8 cellular contexts compared by ENCODE assay signal in the genomic region with DNA sequence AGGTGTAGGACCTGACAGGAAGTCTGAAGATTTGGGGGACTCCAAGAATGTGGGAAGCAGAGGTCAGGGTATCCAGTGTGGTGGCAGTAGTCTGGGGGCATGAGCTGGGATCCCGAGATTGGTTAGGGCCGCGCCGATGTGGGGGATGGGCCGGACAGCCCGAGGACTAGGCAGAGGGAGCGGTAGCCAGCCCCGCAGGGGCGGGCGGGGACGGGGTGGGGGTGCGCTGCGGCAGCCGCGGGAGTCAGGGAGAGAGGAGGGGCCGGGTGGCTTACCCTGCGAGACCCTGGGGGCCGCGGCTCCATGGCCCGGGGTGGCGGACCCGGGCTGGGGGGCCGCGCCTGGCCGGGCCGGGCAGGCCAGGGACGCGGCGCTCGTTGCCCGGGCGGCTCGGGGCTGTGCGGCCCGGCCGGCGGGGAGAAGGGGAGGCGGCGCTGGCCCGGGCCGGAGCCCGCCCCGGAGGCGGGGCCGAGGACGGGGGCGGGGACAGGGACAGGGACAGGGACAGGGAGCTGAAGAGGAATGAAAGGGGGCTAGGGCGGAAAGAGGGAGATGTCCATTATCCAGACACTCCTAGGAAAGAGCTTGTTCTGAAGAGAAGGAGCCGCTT. TPM values are rescaled to one million over a fixed set of nuclear protein-coding genes. Genes with fewer than 3 reads are reported as not detected.
DNase-seq lines count a peak whose midpoint lies in the region; TF ChIP-seq lines count a peak whose summit lies in the region.

No MANE protein-coding gene starts in this region.

- TF ChIP-seq CTCF in chondrocyte (IDR thresholded peaks at IDR 0.05) = no peak

- peak overlapping the region; percentile 81 for H3K4me3 Mint-ChIP-seq in chondrocyte (ENCODE audit: unreplicated experiment)

- peak; percentile 55 for DNase-seq in NCI-H345 (lab: John Stamatoyannopoulos, UW)
- DNase-seq in NCI-H345 treated with DMSO at 0.1 percent for 48 hours (lab: John Stamatoyannopoulos, UW; ENCODE audit: unreplicated experiment) = no peak
- DNase-seq in NCI-H774 (lab: John Stamatoyannopoulos, UW) = peak; percentile 75
- peak; percentile 47 for DNase-seq in chondrocyte (ENCODE audit: low spot score)
- peak; percentile 86 for DNase-seq in left kidney (ENCODE audit: low read depth, low spot score)
- no peak for DNase-seq in NCI-H524 (lab: John Stamatoyannopoulos, UW)
- DNase-seq in central memory CD4-positive, alpha-beta T cell = no peak

- H3K36me3 Mint-ChIP-seq in chondrocyte (ENCODE audit: low read depth) = no peaks in the 10 kb centered on the region

- H3K27me3 Mint-ChIP-seq in chondrocyte (ENCODE audit: low read depth) = no peaks in the 10 kb centered on the region

- peak overlapping the region; percentile 36 for H3K27ac ChIP-seq in temporal lobe (ENCODE audit: low read depth, low read length)

- no peaks in the 10 kb centered on the region for H3K9me3 Mint-ChIP-seq in chondrocyte (ENCODE audit: low read depth)

- H3K4me1 Mint-ChIP-seq in chondrocyte (ENCODE audit: low read depth) = peaks cover 41% of the 10 kb centered on the region

- H3K27ac Mint-ChIP-seq in chondrocyte (ENCODE audit: unreplicated experiment) = peak overlapping the region; percentile 41

RNA-seq across cellular contexts. Expression of a gene that starts 5.6 kb away (rescaled TPM):
- 5.5 to 6.8 TPM (median 6.4 TPM) in 3 replicates for total RNA-seq in chondrocyte
- 2.0 TPM for total RNA-seq in temporal lobe

RNA-seq across cellular contexts. Expression of a gene that starts 14.6 kb away (rescaled TPM):
- total RNA-seq in chondrocyte (not detected in 3 replicates), temporal lobe (not detected)

RNA-seq across cellular contexts. Expression of a gene that starts 40.2 kb away (rescaled TPM):
- total RNA-seq in chondrocyte (121 to 160 TPM (median 152 TPM) in 3 replicates), temporal lobe (5.2 TPM)

RNA-seq across cellular contexts. Expression of a gene that starts 54.0 kb away (rescaled TPM):
- total RNA-seq in chondrocyte (101 to 119 TPM (median 108 TPM) in 3 replicates), temporal lobe (52.6 TPM)

Comparison
In these comparisons a context has a peak if more than half of its experiments do, and no peak if none do; other contexts are left out.
1. DNase-seq: peak in NCI-H345 (single experiment), NCI-H774 (single experiment), chondrocyte (single experiment) and left kidney (single experiment); none in NCI-H345 treated with DMSO at 0.1 percent for 48 hours (single experiment), NCI-H524 (0 of 2) and central memory CD4-positive, alpha-beta T cell (single experiment).
2. RNA of a gene that starts 40.2 kb away (total RNA-seq): 121 to 160 TPM in chondrocyte; 5.2 TPM in temporal lobe (single experiment); every median in the first group is over 10 times any median in the second.